24 cellular contexts compared by ENCODE assay signal in the genomic region with DNA sequence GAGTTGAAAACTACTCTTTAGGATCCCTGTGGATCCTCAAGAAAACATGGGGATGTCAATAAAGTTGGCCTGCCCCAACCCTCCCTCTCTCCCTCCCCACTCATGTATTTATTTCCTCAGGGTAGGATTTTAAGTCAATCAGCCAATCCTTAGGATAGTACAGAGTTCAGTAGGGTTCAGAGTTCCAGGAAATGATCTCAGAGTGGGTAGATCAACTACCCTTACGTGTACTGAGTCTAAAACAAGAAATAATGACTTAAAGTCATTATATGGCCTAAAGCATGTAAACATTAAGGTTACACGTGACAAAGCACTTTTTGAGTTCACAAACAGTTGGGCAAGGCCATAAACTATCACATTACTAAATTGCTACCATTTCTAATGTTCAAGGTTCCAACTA.
"Had no signal": no experiment of that assay in that cellular context is flagged by ENCODE, and none has a peak within 500 bp of the region (broad histone marks: within the 10 kb centered on the region; RNA-seq: fewer than 3 reads in every experiment).

No MANE protein-coding gene starts in this region.

- H3K4me1 ChIP-seq: foreskin keratinocyte had no signal

- H3K36me3 ChIP-seq: cardiac muscle cell, sigmoid colon, spleen, thyroid gland had no signal

- H3K9me3 Mint-ChIP-seq: activated CD8-positive, alpha-beta T cell treated with anti-CD3 and anti-CD28 coated beads for 36 hours; activated naive CD4-positive, alpha-beta T cell treated with anti-CD3 and anti-CD28 coated beads, Interleukin-2, amount 50 U/mL, for 24 hours; dendritic cell treated with granulocyte-macrophage colony-stimulating factor and Interleukin-4, amounts not matched to agents 40 ng/mL and 50 ng/mL, for 4 days had no signal

- H3K4me3 Mint-ChIP-seq: activated CD4-positive, alpha-beta T cell treated with anti-CD3 and anti-CD28 coated beads, Interleukin-2, amount 10 ng/mL, durations not matched to agents 24 days and 14 days; activated CD8-positive, alpha-beta memory T cell treated with anti-CD3 and anti-CD28 coated beads, Interleukin-2, amount 10 ng/mL, durations not matched to agents 7 days and 5 days; activated CD8-positive, alpha-beta T cell treated with anti-CD3 and anti-CD28 coated beads for 36 hours; activated naive CD4-positive, alpha-beta T cell treated with anti-CD3 and anti-CD28 coated beads, Interleukin-2, amount 50 U/mL, for 24 hours; activated T-helper 1 cell treated with anti-CD3 and anti-CD28 coated beads, Interleukin-12 subunit alpha, Interleukin-12 subunit beta, Interleukin-2, Interleukin-4 antibody, amounts not matched to agents 30 ng/mL and 10 ng/mL and 1 ng/mL, durations not matched to agents 14 hours and 24 hours and 36 hours; dendritic cell treated with granulocyte-macrophage colony-stimulating factor and Interleukin-4, amounts not matched to agents 40 ng/mL and 50 ng/mL, for 4 days had no signal

- H3K4me3 ChIP-seq: body of pancreas, cardiac muscle cell, sigmoid colon, spleen, thyroid gland had no signal

- DNase-seq: activated CD4-positive, alpha-beta T cell treated with anti-CD3 and anti-CD28 coated beads, Interleukin-2, amount 10 ng/mL, durations not matched to agents 24 days and 14 days; activated CD8-positive, alpha-beta memory T cell treated with anti-CD3 and anti-CD28 coated beads, Interleukin-2, amount 10 ng/mL, durations not matched to agents 7 days and 5 days; activated CD8-positive, alpha-beta T cell treated with anti-CD3 and anti-CD28 coated beads for 36 hours; activated gamma-delta T cell treated with Interleukin-2 at 50 U/mL for 16 hours; activated T-cell treated with anti-CD3 and anti-CD28 coated beads for 4 hours; body of pancreas; effector CD4-positive, alpha-beta T cell; erythroblast; foreskin keratinocyte; left ventricle myocardium superior; midbrain; occipital lobe; posterior cingulate gyrus; sigmoid colon; spleen; stimulated activated CD4-positive, alpha-beta T cell treated with anti-CD3 and anti-CD28 coated beads, Interleukin-4, amount 100 ng/mL, for 1 hour; stimulated activated naive CD4-positive, alpha-beta T cell treated with Interleukin-2 at 50 U/mL for 16 hours; thyroid gland had no signal

- H3K27me3 ChIP-seq: body of pancreas, cardiac muscle cell, foreskin keratinocyte, sigmoid colon, spleen, thyroid gland had no signal

- ATAC-seq: activated CD4-positive, CD25-positive, alpha-beta regulatory T cell treated with anti-CD3 and anti-CD28 coated beads, Interleukin-2, amount 50 U/mL, for 24 hours; activated CD8-positive, alpha-beta memory T cell treated with anti-CD3 and anti-CD28 coated beads, Interleukin-2, amount 10 ng/mL, durations not matched to agents 7 days and 5 days; activated CD8-positive, alpha-beta T cell treated with anti-CD3 and anti-CD28 coated beads for 36 hours; body of pancreas; foreskin keratinocyte; left ventricle myocardium superior had no signal

- H3K27ac Mint-ChIP-seq: activated CD4-positive, alpha-beta T cell treated with anti-CD3 and anti-CD28 coated beads, Interleukin-2, amount 10 ng/mL, durations not matched to agents 24 days and 14 days; activated CD8-positive, alpha-beta memory T cell treated with anti-CD3 and anti-CD28 coated beads, Interleukin-2, amount 10 ng/mL, durations not matched to agents 7 days and 5 days; activated CD8-positive, alpha-beta T cell treated with anti-CD3 and anti-CD28 coated beads for 36 hours; activated naive CD4-positive, alpha-beta T cell treated with anti-CD3 and anti-CD28 coated beads, Interleukin-2, amount 50 U/mL, for 24 hours; activated T-helper 1 cell treated with anti-CD3 and anti-CD28 coated beads, Interleukin-12 subunit alpha, Interleukin-12 subunit beta, Interleukin-2, Interleukin-4 antibody, amounts not matched to agents 30 ng/mL and 10 ng/mL and 1 ng/mL, durations not matched to agents 14 hours and 24 hours and 36 hours; dendritic cell treated with granulocyte-macrophage colony-stimulating factor and Interleukin-4, amounts not matched to agents 40 ng/mL and 50 ng/mL, for 4 days had no signal

- H3K9me3 ChIP-seq: body of pancreas, sigmoid colon, spleen, thyroid gland had no signal

- H3K27me3 Mint-ChIP-seq: activated CD4-positive, alpha-beta T cell treated with anti-CD3 and anti-CD28 coated beads, Interleukin-2, amount 10 ng/mL, durations not matched to agents 24 days and 14 days; activated CD8-positive, alpha-beta memory T cell treated with anti-CD3 and anti-CD28 coated beads, Interleukin-2, amount 10 ng/mL, durations not matched to agents 7 days and 5 days; activated CD8-positive, alpha-beta T cell treated with anti-CD3 and anti-CD28 coated beads for 36 hours; activated naive CD4-positive, alpha-beta T cell treated with anti-CD3 and anti-CD28 coated beads, Interleukin-2, amount 50 U/mL, for 24 hours; dendritic cell treated with granulocyte-macrophage colony-stimulating factor and Interleukin-4, amounts not matched to agents 40 ng/mL and 50 ng/mL, for 4 days had no signal

- H3K27ac ChIP-seq: body of pancreas, cardiac muscle cell, foreskin keratinocyte, sigmoid colon, spleen, thyroid gland, VCaP had no signal
